21 cellular contexts compared by ENCODE assay signal in genomic region chr2:71783815-71784214, GRCh38.
"Had no signal": no experiment of that assay in that cellular context is flagged by ENCODE, and none has a peak within 500 bp of the region (broad histone marks: within the 10 kb centered on the region; RNA-seq: fewer than 3 reads in every experiment).

No MANE protein-coding gene starts in this region.

- H3K9me2 ChIP-seq: SK-N-SH had no signal

- H3K36me3 Mint-ChIP-seq: activated naive CD8-positive, alpha-beta T cell; T-cell had no signal

- H3K9me3 ChIP-seq: SK-N-SH, spleen, thyroid gland, vagina had no signal

- H3K4me1 Mint-ChIP-seq: activated B cell treated with CpG ODN at 0.5 μM for 24 hours; activated CD4-positive, alpha-beta T cell treated with anti-CD3 and anti-CD28 coated beads, Interleukin-2, amount 10 ng/mL, durations not matched to agents 24 days and 14 days; T-cell had no signal

- DNase-seq: activated B cell treated with CpG ODN at 0.5 μM for 24 hours; activated CD4-positive, alpha-beta T cell treated with anti-CD3 and anti-CD28 coated beads, Interleukin-2, amount 10 ng/mL, durations not matched to agents 24 days and 14 days; activated CD8-positive, alpha-beta T cell treated with anti-CD3 and anti-CD28 coated beads for 36 hours; activated gamma-delta T cell treated with Interleukin-2 at 50 U/mL for 16 hours; activated T-cell treated with anti-CD3 and anti-CD28 coated beads, Interleukin-2, amount 50 U/mL, for 72 hours; dermis blood vessel endothelial cell; effector memory CD8-positive, alpha-beta T cell; hippocampal formation; kidney; mammary epithelial cell; nephron progenitor cell; stimulated activated naive CD4-positive, alpha-beta T cell treated with Interleukin-2 at 50 U/mL for 16 hours; T-cell; thyroid gland had no signal

- H3K4me1 ChIP-seq: spleen, thyroid gland had no signal

- H3K36me3 ChIP-seq: spleen, thyroid gland, vagina had no signal

- H3K4me3 ChIP-seq: spleen, thyroid gland, vagina had no signal

- ATAC-seq: activated CD8-positive, alpha-beta T cell treated with anti-CD3 and anti-CD28 coated beads for 36 hours; activated T-cell treated with anti-CD3 and anti-CD28 coated beads, Interleukin-2, amount 50 U/mL, for 72 hours; effector memory CD8-positive, alpha-beta T cell; foreskin keratinocyte; left lobe of liver; sciatic nerve; T-cell had no signal

- H3K27me3 ChIP-seq: thyroid gland, vagina had no signal

- H3K4me3 Mint-ChIP-seq: activated B cell treated with CpG ODN at 0.5 μM for 24 hours; activated CD4-positive, alpha-beta T cell treated with anti-CD3 and anti-CD28 coated beads, Interleukin-2, amount 10 ng/mL, durations not matched to agents 24 days and 14 days; activated CD8-positive, alpha-beta T cell treated with anti-CD3 and anti-CD28 coated beads for 36 hours; activated naive CD8-positive, alpha-beta T cell; activated T-cell treated with anti-CD3 and anti-CD28 coated beads, Interleukin-2, amount 50 U/mL, for 72 hours; effector memory CD8-positive, alpha-beta T cell; nephron progenitor cell; T-cell had no signal

- H3K27ac Mint-ChIP-seq: activated B cell treated with CpG ODN at 0.5 μM for 24 hours; activated CD4-positive, alpha-beta T cell treated with anti-CD3 and anti-CD28 coated beads, Interleukin-2, amount 10 ng/mL, durations not matched to agents 24 days and 14 days; activated CD8-positive, alpha-beta T cell treated with anti-CD3 and anti-CD28 coated beads for 36 hours; activated naive CD8-positive, alpha-beta T cell; activated T-cell treated with anti-CD3 and anti-CD28 coated beads, Interleukin-2, amount 50 U/mL, for 72 hours; effector memory CD8-positive, alpha-beta T cell; nephron progenitor cell; T-cell had no signal

- H3K27ac ChIP-seq: foreskin keratinocyte, spleen, thyroid gland, vagina had no signal

- H3K9me3 Mint-ChIP-seq: activated B cell treated with CpG ODN at 0.5 μM for 24 hours; activated CD4-positive, alpha-beta T cell treated with anti-CD3 and anti-CD28 coated beads, Interleukin-2, amount 10 ng/mL, durations not matched to agents 24 days and 14 days; activated CD8-positive, alpha-beta T cell treated with anti-CD3 and anti-CD28 coated beads for 36 hours; activated T-cell treated with anti-CD3 and anti-CD28 coated beads, Interleukin-2, amount 50 U/mL, for 72 hours; effector memory CD8-positive, alpha-beta T cell; nephron progenitor cell; T-cell had no signal
